ENCODE assay signal across 19 cellular contexts in the genomic region with DNA sequence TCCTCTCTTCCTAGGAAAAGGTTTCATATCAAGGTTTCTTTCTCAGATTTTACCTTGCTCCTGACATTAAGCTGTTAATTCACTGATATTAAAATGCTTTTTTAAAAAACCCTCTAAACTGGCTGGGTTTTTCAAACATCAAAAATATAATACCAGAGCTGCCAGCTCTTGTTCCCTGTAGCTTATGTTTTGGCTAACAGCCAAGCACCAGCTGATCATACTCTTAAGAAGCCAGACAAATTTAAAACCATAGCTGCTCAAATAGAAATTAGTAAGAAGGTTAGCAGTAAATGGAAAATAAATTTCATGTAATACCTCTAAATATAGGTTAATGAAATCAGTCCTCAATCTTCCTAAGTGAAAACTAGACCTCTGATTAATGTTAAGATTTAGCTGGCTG.
DNase-seq lines count a peak whose midpoint lies in the region; ATAC-seq and TF ChIP-seq lines count a peak whose summit lies in the region.
"Had no signal": no experiment of that assay in that cellular context is flagged by ENCODE, and none has a peak within 500 bp of the region (broad histone marks: within the 10 kb centered on the region; RNA-seq: fewer than 3 reads in every experiment).

No MANE protein-coding gene starts in this region.

- H3K36me3 Mint-ChIP-seq in activated naive CD8-positive, alpha-beta T cell treated with anti-CD3 and anti-CD28 coated beads, Interleukin-2, amount 50 U/mL, for 24 hours (ENCODE audit: low read depth), result no peaks in the 10 kb centered on the region

- no peak overlapping the region for H3K4me3 ChIP-seq in epithelial cell of esophagus (ENCODE audit: low read length)
- no peak overlapping the region for H3K4me3 ChIP-seq in retinal pigment epithelial cell (ENCODE audit: low read length)
- no peak overlapping the region for H3K4me3 ChIP-seq in lower lobe of right lung
- H3K4me3 ChIP-seq: GM12878, sigmoid colon had no signal

- H3K27ac ChIP-seq in lower lobe of right lung, result no peak overlapping the region
- H3K27ac ChIP-seq: sigmoid colon had no signal

- no peaks in the 10 kb centered on the region for H3K27me3 Mint-ChIP-seq in activated naive CD8-positive, alpha-beta T cell treated with anti-CD3 and anti-CD28 coated beads, Interleukin-2, amount 50 U/mL, for 24 hours
- H3K27me3 Mint-ChIP-seq: effector memory CD8-positive, alpha-beta T cell had no signal

- ATAC-seq in lower lobe of right lung, result no peak
- ATAC-seq in activated naive CD8-positive, alpha-beta T cell treated with anti-CD3 and anti-CD28 coated beads, Interleukin-2, amount 50 U/mL, for 24 hours, result no peak
- ATAC-seq: effector memory CD8-positive, alpha-beta T cell; GM12878 had no signal

- H3K4me1 Mint-ChIP-seq in activated naive CD8-positive, alpha-beta T cell treated with anti-CD3 and anti-CD28 coated beads, Interleukin-2, amount 50 U/mL, for 24 hours, result no peaks in the 10 kb centered on the region
- H3K4me1 Mint-ChIP-seq: nephron progenitor cell had no signal

- no peak overlapping the region for H3K4me3 Mint-ChIP-seq in activated naive CD8-positive, alpha-beta T cell treated with anti-CD3 and anti-CD28 coated beads, Interleukin-2, amount 50 U/mL, for 24 hours
- H3K4me3 Mint-ChIP-seq: effector memory CD8-positive, alpha-beta T cell; nephron progenitor cell had no signal

- peaks cover 2% of the 10 kb centered on the region for H3K9me3 Mint-ChIP-seq in activated naive CD8-positive, alpha-beta T cell treated with anti-CD3 and anti-CD28 coated beads, Interleukin-2, amount 50 U/mL, for 24 hours
- H3K9me3 Mint-ChIP-seq: effector memory CD8-positive, alpha-beta T cell had no signal

- no peak overlapping the region for H3K27ac Mint-ChIP-seq in activated naive CD8-positive, alpha-beta T cell treated with anti-CD3 and anti-CD28 coated beads, Interleukin-2, amount 50 U/mL, for 24 hours
- H3K27ac Mint-ChIP-seq: effector memory CD8-positive, alpha-beta T cell; nephron progenitor cell had no signal

- H3K9me3 ChIP-seq in lower lobe of right lung, result no peaks in the 10 kb centered on the region

- no peaks in the 10 kb centered on the region for H3K4me1 ChIP-seq in lower lobe of right lung

- H3K27me3 ChIP-seq in lower lobe of right lung (ENCODE audit: low read depth), result no peaks in the 10 kb centered on the region
- H3K27me3 ChIP-seq: sigmoid colon had no signal

- TF ChIP-seq CTCF in epithelial cell of esophagus (IDR thresholded peaks at IDR 0.05; ENCODE audit: insufficient read depth, low read depth, low read length, missing control alignments) (no peak), retinal pigment epithelial cell (conservative IDR thresholded peaks at IDR 0.05; ENCODE audit: low read depth, low read length) (no peak), lower lobe of right lung (IDR thresholded peaks at IDR 0.05) (no peak)

- intact Hi-C loops in lower lobe of right lung (cut with DNase I), result no loop called here

- H3K36me3 ChIP-seq in lower lobe of right lung, result no peaks in the 10 kb centered on the region
- H3K36me3 ChIP-seq: sigmoid colon had no signal

- DNase-seq in NCI-H2171 treated with DMSO at 0.1 percent for 48 hours (lab: John Stamatoyannopoulos, UW), result peak; percentile 4
- DNase-seq in NCI-H2171 (lab: John Stamatoyannopoulos, UW), result no peak
- peak; percentile 54 for DNase-seq in NCI-H524 treated with DMSO at 0.1 percent for 48 hours (lab: John Stamatoyannopoulos, UW)
- DNase-seq in epithelial cell of esophagus (ENCODE audit: low read depth), result peak; percentile 52
- peak; percentile 76 for DNase-seq in retinal pigment epithelial cell (ENCODE audit: low read depth)
- no peak for DNase-seq in lower lobe of right lung
- no peak for DNase-seq in COLO668 (lab: John Stamatoyannopoulos, UW; ENCODE audit: unreplicated experiment)
- no peak for DNase-seq in activated naive CD8-positive, alpha-beta T cell treated with anti-CD3 and anti-CD28 coated beads, Interleukin-2, amount 50 U/mL, for 24 hours
- DNase-seq: activated naive CD4-positive, alpha-beta T cell treated with anti-CD3 and anti-CD28 coated beads, Interleukin-2, amount 50 U/mL, for 16 hours; effector memory CD8-positive, alpha-beta T cell; H7; mesendoderm; NCI-H1930; nephron progenitor cell; SIG-M5; sigmoid colon; stimulated activated CD4-positive, alpha-beta T cell treated with anti-CD3 and anti-CD28 coated beads, Interleukin-4, amount 100 ng/mL, for 4 hours; T-helper 9 cell had no signal

Comparison
In these comparisons a context has a peak if more than half of its experiments do, and no peak if none do; other contexts are left out.
1. DNase-seq: peak in NCI-H2171 treated with DMSO at 0.1 percent for 48 hours (single experiment), NCI-H524 treated with DMSO at 0.1 percent for 48 hours (single experiment), epithelial cell of esophagus (single experiment) and retinal pigment epithelial cell (single experiment); none in NCI-H2171 (single experiment), lower lobe of right lung (single experiment), COLO668 (single experiment) and activated naive CD8-positive, alpha-beta T cell treated with anti-CD3 and anti-CD28 coated beads, Interleukin-2, amount 50 U/mL, for 24 hours (single experiment).